28 cellular contexts compared by ENCODE assay signal in genomic region chr7:20188551-20188950, GRCh38. TPM values are rescaled to one million over a fixed set of nuclear protein-coding genes. Genes with fewer than 3 reads are reported as not detected.
"Had no signal": no experiment of that assay in that cellular context is flagged by ENCODE, and none has a peak within 500 bp of the region (broad histone marks: within the 10 kb centered on the region; RNA-seq: fewer than 3 reads in every experiment).

No MANE protein-coding gene starts in this region.

- H3K4me3 ChIP-seq: adrenal gland, breast epithelium, MG63 had no signal

- H3K27ac Mint-ChIP-seq: activated CD4-positive, alpha-beta memory T cell treated with anti-CD3 and anti-CD28 coated beads, Interleukin-2, amount 10 ng/mL, durations not matched to agents 7 days and 5 days; activated CD4-positive, alpha-beta T cell treated with anti-CD3 and anti-CD28 coated beads for 36 hours; activated naive CD4-positive, alpha-beta T cell treated with anti-CD3 and anti-CD28 coated beads, Interleukin-2, amount 10 ng/mL, durations not matched to agents 7 days and 5 days; activated naive CD8-positive, alpha-beta T cell treated with anti-CD3 and anti-CD28 coated beads, Interleukin-2, amount 10 ng/mL, durations not matched to agents 7 days and 5 days; activated T-cell treated with anti-CD3 and anti-CD28 coated beads, Interleukin-2, amount 50 U/mL, for 72 hours; activated T-helper 2 cell treated with anti-CD3 and anti-CD28 coated beads, Interferon-gamma antibody, Interleukin-2, Interleukin-4, amounts not matched to agents 10 μg/mL and 5 μg/mL and 100 μg/mL, durations not matched to agents 14 hours and 24 hours and 36 hours; T-cell had no signal

- H3K27ac ChIP-seq: adrenal gland, breast epithelium, KMS-11, VCaP had no signal

- H3K36me3 ChIP-seq: adrenal gland, breast epithelium, MG63 had no signal

- H3K9me3 Mint-ChIP-seq: activated naive CD4-positive, alpha-beta T cell treated with anti-CD3 and anti-CD28 coated beads, Interleukin-2, amount 10 ng/mL, durations not matched to agents 7 days and 5 days; activated T-helper 2 cell treated with anti-CD3 and anti-CD28 coated beads, Interferon-gamma antibody, Interleukin-2, Interleukin-4, amounts not matched to agents 10 μg/mL and 5 μg/mL and 100 μg/mL, durations not matched to agents 14 hours and 24 hours and 36 hours had no signal

- H3K27me3 ChIP-seq: adrenal gland, breast epithelium, MG63 had no signal

- H3K4me1 Mint-ChIP-seq: activated CD4-positive, alpha-beta memory T cell treated with anti-CD3 and anti-CD28 coated beads, Interleukin-2, amount 10 ng/mL, durations not matched to agents 7 days and 5 days; activated CD4-positive, alpha-beta T cell treated with anti-CD3 and anti-CD28 coated beads for 36 hours; activated naive CD4-positive, alpha-beta T cell treated with anti-CD3 and anti-CD28 coated beads, Interleukin-2, amount 10 ng/mL, durations not matched to agents 7 days and 5 days; activated naive CD8-positive, alpha-beta T cell treated with anti-CD3 and anti-CD28 coated beads, Interleukin-2, amount 10 ng/mL, durations not matched to agents 7 days and 5 days; T-cell had no signal

- H3K4me1 ChIP-seq: adrenal gland, breast epithelium had no signal

- H3K4me3 Mint-ChIP-seq: activated CD4-positive, alpha-beta memory T cell treated with anti-CD3 and anti-CD28 coated beads, Interleukin-2, amount 10 ng/mL, durations not matched to agents 7 days and 5 days; activated CD4-positive, alpha-beta T cell treated with anti-CD3 and anti-CD28 coated beads for 36 hours; activated naive CD4-positive, alpha-beta T cell treated with anti-CD3 and anti-CD28 coated beads, Interleukin-2, amount 10 ng/mL, durations not matched to agents 7 days and 5 days; activated naive CD8-positive, alpha-beta T cell treated with anti-CD3 and anti-CD28 coated beads, Interleukin-2, amount 10 ng/mL, durations not matched to agents 7 days and 5 days; activated T-cell treated with anti-CD3 and anti-CD28 coated beads, Interleukin-2, amount 50 U/mL, for 72 hours; T-cell had no signal

- FAIRE-seq: RCC 7860 had no signal

- H3K36me3 Mint-ChIP-seq: activated naive CD4-positive, alpha-beta T cell treated with anti-CD3 and anti-CD28 coated beads, Interleukin-2, amount 10 ng/mL, durations not matched to agents 7 days and 5 days; activated naive CD8-positive, alpha-beta T cell treated with anti-CD3 and anti-CD28 coated beads, Interleukin-2, amount 10 ng/mL, durations not matched to agents 7 days and 5 days; T-cell had no signal

- ATAC-seq: activated CD4-positive, alpha-beta T cell treated with anti-CD3 and anti-CD28 coated beads for 36 hours; activated T-cell treated with anti-CD3 and anti-CD28 coated beads, Interleukin-2, amount 50 U/mL, for 72 hours; PC-3; T-cell had no signal

- DNase-seq: activated CD4-positive, alpha-beta memory T cell treated with anti-CD3 and anti-CD28 coated beads, Interleukin-2, amount 10 ng/mL, durations not matched to agents 7 days and 5 days; activated CD4-positive, alpha-beta T cell treated with anti-CD3 and anti-CD28 coated beads for 36 hours; activated CD4-positive, alpha-beta T cell treated with anti-CD3 and anti-CD28 coated beads, Interleukin-2, amount 50 U/mL, for 1 hour; activated CD8-positive, alpha-beta memory T cell treated with anti-CD3 and anti-CD28 coated beads, Interleukin-2, amount 50 U/mL, for 4 hours; activated gamma-delta T cell treated with Interleukin-2 at 50 U/mL for 16 hours; activated naive CD4-positive, alpha-beta T cell treated with anti-CD3 and anti-CD28 coated beads, Interleukin-2, amount 10 ng/mL, durations not matched to agents 7 days and 5 days; activated naive CD8-positive, alpha-beta T cell treated with anti-CD3 and anti-CD28 coated beads, Interleukin-2, amount 10 ng/mL, durations not matched to agents 7 days and 5 days; activated T-cell treated with anti-CD3 and anti-CD28 coated beads, Interleukin-2, amount 50 U/mL, for 72 hours; aorta; caudate nucleus; MG63; NCI-H1048; NCI-H146; NCI-H187 treated with DMSO at 0.1 percent for 48 hours; NCI-H2081 treated with DMSO at 0.1 percent for 48 hours; NCI-H446; NCI-H524; PC-3; SIG-M5; T-cell; T-helper 2 cell; T1000 had no signal

- H3K27me3 Mint-ChIP-seq: activated CD4-positive, alpha-beta memory T cell treated with anti-CD3 and anti-CD28 coated beads, Interleukin-2, amount 10 ng/mL, durations not matched to agents 7 days and 5 days; activated CD4-positive, alpha-beta T cell treated with anti-CD3 and anti-CD28 coated beads for 36 hours; activated naive CD4-positive, alpha-beta T cell treated with anti-CD3 and anti-CD28 coated beads, Interleukin-2, amount 10 ng/mL, durations not matched to agents 7 days and 5 days; activated naive CD8-positive, alpha-beta T cell treated with anti-CD3 and anti-CD28 coated beads, Interleukin-2, amount 10 ng/mL, durations not matched to agents 7 days and 5 days; T-cell had no signal

RNA-seq across cellular contexts. Expression of gene MACC1, which starts 28.6 kb away (rescaled TPM):
- total RNA-seq: activated T-helper 2 cell treated with anti-CD3 and anti-CD28 coated beads, Interferon-gamma antibody, Interleukin-2, Interleukin-4, amounts not matched to agents 10 μg/mL and 5 μg/mL and 100 μg/mL, durations not matched to agents 14 hours and 24 hours and 36 hours had no signal
